In genomic region chr11:207213-208176, GRCh38 we compare ENCODE assay signal across 8 cellular contexts. TPM values are rescaled to one million over a fixed set of nuclear protein-coding genes. Genes with fewer than 3 reads are reported as not detected.
DNase-seq lines count a peak whose midpoint lies in the region; ATAC-seq and TF ChIP-seq lines count a peak whose summit lies in the region.

TSS of gene BET1L (minus strand) at chr11:207399. CDS start at chr11:207321, 78 bp downstream.
TSS of gene RIC8A (plus strand) at chr11:207708. CDS start at chr11:208855, 1,147 bp downstream.

- no peaks in the 10 kb centered on the region; the same call in 1 of the 2 replicates for H3K27me3 Mint-ChIP-seq in H9 (ENCODE audit: low read depth)
- H3K27me3 Mint-ChIP-seq in nephron progenitor cell (ENCODE audit: low read depth, poor library complexity), result no peaks in the 10 kb centered on the region
- no peaks in the 10 kb centered on the region for H3K27me3 Mint-ChIP-seq in stimulated activated naive CD8-positive, alpha-beta T cell treated with anti-CD3 and anti-CD28 coated beads, Interleukin-15, amount 100 ng/mL, for 72 hours

- H3K27me3 ChIP-seq in H9 (ENCODE audit: insufficient read depth, low read length), result no peaks in the 10 kb centered on the region
- no peaks in the 10 kb centered on the region for H3K27me3 ChIP-seq in MG63

- H2BK5ac ChIP-seq in H9 (ENCODE audit: insufficient read length, low read length), result no peak within 1 kb of the TSS

- H3K56ac ChIP-seq in H9 (ENCODE audit: insufficient read length, low read depth, low read length), result no peak within 1 kb of the TSS

- no CpG with 5 or more reads among the region's 90 CpGs for WGBS in H9 (ENCODE audit: extremely low coverage, insufficient read length, low lambda C conversion rate)

- H3K36me3 Mint-ChIP-seq in H9 (ENCODE audit: insufficient read depth in 1 of 3, low read depth in 3 of 3) (peaks cover 28 to 64% (median 51%) of the 10 kb centered on the region in 3 experiments), nephron progenitor cell (ENCODE audit: low read depth) (peaks cover 24% of the 10 kb centered on the region)

- peaks cover 5% of the 10 kb centered on the region for H3K79me1 ChIP-seq in H9 (ENCODE audit: insufficient read depth, low read depth, low read length, poor library complexity, severe bottlenecking)

- H3K4me1 Mint-ChIP-seq in H9 (peaks cover 5 to 17% of the 10 kb centered on the region in 2 experiments), nephron progenitor cell (peaks cover 34% of the 10 kb centered on the region)
- H3K4me1 Mint-ChIP-seq in stimulated activated naive CD8-positive, alpha-beta T cell treated with anti-CD3 and anti-CD28 coated beads, Interleukin-15, amount 100 ng/mL, for 72 hours, result peaks cover 70% of the 10 kb centered on the region

- no peaks in the 10 kb centered on the region; the same call in 1 of the 2 replicates for H3K79me2 ChIP-seq in H9 (ENCODE audit: insufficient read depth, low read length)

- peak within 1 kb of the TSS; percentile 90 for H3K4me3 ChIP-seq in MG63
- peak within 1 kb of the TSS; percentile 80 for H3K4me3 ChIP-seq in fibroblast of the aortic adventitia (ENCODE audit: low read depth, low read length)

- H3T11ph ChIP-seq in H9 (ENCODE audit: low read length), result no peak within 1 kb of the TSS

- no peaks in the 10 kb centered on the region; the same call in 1 of the 2 replicates for H3K4me1 ChIP-seq in H9 (ENCODE audit: insufficient read depth, low read length)

- no peak within 1 kb of the TSS for H4K91ac ChIP-seq in H9 (ENCODE audit: insufficient read length, low read depth, low read length)

- no peak within 1 kb of the TSS for H3K23ac ChIP-seq in H9 (ENCODE audit: insufficient read length, low read depth, low read length)

- H4K8ac ChIP-seq in H9 (replicated peaks; ENCODE audit: insufficient read length, low read depth, low read length), result no peak within 1 kb of the TSS

- peak; percentile 99 for DNase-seq in ELR (ENCODE audit: low read depth)
- DNase-seq in H9, result peak; percentile 96
- peak; percentile 99 for DNase-seq in MG63
- peak; percentile 63 for DNase-seq in SHP77 treated with DMSO at 0.1 percent for 48 hours (lab: John Stamatoyannopoulos, UW)
- DNase-seq in activated effector memory CD4-positive, alpha-beta T cell treated with anti-CD3 and anti-CD28 coated beads, Interleukin-2, amount 50 U/mL, for 16 hours, result peak; percentile 99
- DNase-seq in fibroblast of the aortic adventitia (ENCODE audit: low read depth), result peak; percentile 98
- peak; percentile 97 for DNase-seq in nephron progenitor cell
- peak; percentile 98 to 99 for DNase-seq in stimulated activated naive CD8-positive, alpha-beta T cell treated with anti-CD3 and anti-CD28 coated beads, Interleukin-15, amount 100 ng/mL, for 72 hours

- peaks cover 82% of the 10 kb centered on the region for H3K36me3 ChIP-seq in MG63

- H3K18ac ChIP-seq in H9 (ENCODE audit: insufficient read length, low read depth, low read length), result peak within 1 kb of the TSS; percentile 71

- peak within 1 kb of the TSS; percentile 97 to 100 (median 98) for H3K27ac Mint-ChIP-seq in H9
- peak within 1 kb of the TSS; percentile 100 for H3K27ac Mint-ChIP-seq in nephron progenitor cell
- peak within 1 kb of the TSS; percentile 97 to 98 for H3K27ac Mint-ChIP-seq in stimulated activated naive CD8-positive, alpha-beta T cell treated with anti-CD3 and anti-CD28 coated beads, Interleukin-15, amount 100 ng/mL, for 72 hours

- H3K4ac ChIP-seq in H9 (ENCODE audit: low read depth, low read length), result no peak within 1 kb of the TSS; the same call in 1 of the 2 replicates

- H3K9me3 Mint-ChIP-seq in H9 (no peaks in the 10 kb centered on the region; a peak in 1 of 5 replicates), nephron progenitor cell (no peaks in the 10 kb centered on the region)
- H3K9me3 Mint-ChIP-seq in stimulated activated naive CD8-positive, alpha-beta T cell treated with anti-CD3 and anti-CD28 coated beads, Interleukin-15, amount 100 ng/mL, for 72 hours, result no peaks in the 10 kb centered on the region

- TF ChIP-seq CTCF in H9 (conservative IDR thresholded peaks at IDR 0.05) (no peak), fibroblast of the aortic adventitia (IDR thresholded peaks at IDR 0.05; ENCODE audit: insufficient read depth, low read length) (no peak), nephron progenitor cell (IDR thresholded peaks at IDR 0.05) (no peak)

- H2BK20ac ChIP-seq in H9 (ENCODE audit: low read depth, low read length, poor library complexity, severe bottlenecking), result no peak within 1 kb of the TSS

- peak within 1 kb of the TSS; percentile 78 for H3K9ac ChIP-seq in H9 (ENCODE audit: extremely low read depth, insufficient read length, low read length)

- H3K9me3 ChIP-seq in H9 (ENCODE audit: control insufficient read depth, low read depth, low read length) (no peaks in the 10 kb centered on the region), MG63 (no peaks in the 10 kb centered on the region)

- peak within 1 kb of the TSS; percentile 82 for H3K14ac ChIP-seq in H9 (ENCODE audit: insufficient read depth, low read length)

- H3K4me2 ChIP-seq in H9 (ENCODE audit: insufficient read depth, insufficient read length, low read length), result peak within 1 kb of the TSS; percentile 80

- no peak within 1 kb of the TSS for H2AK5ac ChIP-seq in H9 (ENCODE audit: insufficient read length, low read length)

- H3K4me3 Mint-ChIP-seq in H9, result peak within 1 kb of the TSS; percentile 93 to 97
- peak within 1 kb of the TSS; percentile 97 for H3K4me3 Mint-ChIP-seq in nephron progenitor cell
- H3K4me3 Mint-ChIP-seq in stimulated activated naive CD8-positive, alpha-beta T cell treated with anti-CD3 and anti-CD28 coated beads, Interleukin-15, amount 100 ng/mL, for 72 hours, result peak within 1 kb of the TSS; percentile 91 to 94

- peaks cover 21% of the 10 kb centered on the region for H3K23me2 ChIP-seq in H9 (ENCODE audit: insufficient read length, low read depth, low read length, poor library complexity, severe bottlenecking)

- no peak within 1 kb of the TSS for H2AFZ ChIP-seq in H9 (ENCODE audit: low read length)

- H4K5ac ChIP-seq in H9 (ENCODE audit: insufficient read length, low read depth, low read length), result peak within 1 kb of the TSS; percentile 30

- no peak within 1 kb of the TSS for H2BK15ac ChIP-seq in H9 (ENCODE audit: low read depth, low read length)

- ATAC-seq in stimulated activated naive CD8-positive, alpha-beta T cell treated with anti-CD3 and anti-CD28 coated beads, Interleukin-15, amount 100 ng/mL, for 72 hours, result peak; percentile 88

- peak within 1 kb of the TSS; percentile 71 for H2BK120ac ChIP-seq in H9 (ENCODE audit: low read depth, low read length, poor library complexity, severe bottlenecking)

- no peaks in the 10 kb centered on the region for H4K20me1 ChIP-seq in H9 (ENCODE audit: control insufficient read depth, insufficient read depth, insufficient read length)

- no peak within 1 kb of the TSS for H2BK12ac ChIP-seq in H9 (ENCODE audit: insufficient read length, low read depth, low read length)

- peak within 1 kb of the TSS; percentile 65 for H3K27ac ChIP-seq in H9 (ENCODE audit: insufficient read length, low read depth, low read length)

RNA-seq across cellular contexts. Expression of gene BET1L, which starts in this region (rescaled TPM):
- total RNA-seq in H9 (2021) (44.1 and 49.4 TPM in 2 replicates), fibroblast of the aortic adventitia (ENCODE audit: low replicate concordance) (9.6 and 16.2 TPM in 2 replicates)
- 28.2 and 29.0 TPM in 2 replicates for total RNA-seq in MG63 (2014; rRNA removed; shearing (Covaris generic); ENCODE audit: low replicate concordance)

RNA-seq across cellular contexts. Expression of gene RIC8A, which starts in this region (rescaled TPM):
- 94.9 and 98.1 TPM in 2 replicates for total RNA-seq in H9 (2021)
- total RNA-seq in MG63 (2014; rRNA removed; shearing (Covaris generic); ENCODE audit: low replicate concordance), result 142 and 222 TPM in 2 replicates
- total RNA-seq in fibroblast of the aortic adventitia (ENCODE audit: low replicate concordance), result 135 and 148 TPM in 2 replicates

Comparison
In these comparisons a context has a peak if more than half of its experiments do, and no peak if none do; other contexts are left out.
1. Peak in every context shown above with its lines: DNase-seq, ATAC-seq, H3K4me3 ChIP-seq and H3K27ac ChIP-seq.